Comparison of ENCODE assay signal across 17 cellular contexts in genomic region chr6:124995131-124995530, GRCh38. TPM values are rescaled to one million over a fixed set of nuclear protein-coding genes. Genes with fewer than 3 reads are reported as not detected.
"Had no signal": no experiment of that assay in that cellular context is flagged by ENCODE, and none has a peak within 500 bp of the region (broad histone marks: within the 10 kb centered on the region; RNA-seq: fewer than 3 reads in every experiment).

No MANE protein-coding gene starts in this region.

- H3K4me3 ChIP-seq: coronary artery, lower lobe of right lung, suprapubic skin had no signal

- H3K27ac ChIP-seq: coronary artery, lower lobe of right lung, suprapubic skin had no signal

- FAIRE-seq: TTC549 had no signal

- DNase-seq: activated B cell treated with CpG ODN at 0.5 μM for 24 hours; activated CD4-positive, alpha-beta T cell treated with anti-CD3 and anti-CD28 coated beads, Interleukin-2, amount 10 ng/mL, durations not matched to agents 24 days and 14 days; activated naive CD4-positive, alpha-beta T cell treated with anti-CD3 and anti-CD28 coated beads for 36 hours; caudate nucleus; effector memory CD4-positive, alpha-beta T cell; hypothalamus; left cardiac atrium; lower lobe of right lung; naive thymus-derived CD4-positive, alpha-beta T cell; stimulated activated CD4-positive, alpha-beta T cell treated with anti-CD3 and anti-CD28 coated beads, Interleukin-4, amount 100 ng/mL, for 1 hour; stimulated activated CD8-positive, alpha-beta memory T cell treated with anti-CD3 and anti-CD28 coated beads, Interleukin-4, amount 100 ng/mL, for 48 hours; stimulated activated naive CD8-positive, alpha-beta T cell treated with anti-CD3 and anti-CD28 coated beads, Interleukin-15, Interleukin-2, amounts not matched to agents 100 U/mL and 50 U/mL, for 24 hours; T-helper 2 cell had no signal

- H3K36me3 ChIP-seq: lower lobe of right lung, suprapubic skin had no signal

- H3K27me3 ChIP-seq: suprapubic skin had no signal

- ATAC-seq: left cardiac atrium; naive thymus-derived CD4-positive, alpha-beta T cell; sciatic nerve; stimulated activated naive CD8-positive, alpha-beta T cell treated with anti-CD3 and anti-CD28 coated beads, Interleukin-15, Interleukin-2, amounts not matched to agents 100 U/mL and 50 U/mL, for 24 hours had no signal

- H3K9me3 ChIP-seq: lower lobe of right lung, suprapubic skin had no signal

RNA-seq across cellular contexts. Expression of gene RNF217, which starts 32.9 kb away (rescaled TPM):
- total RNA-seq: activated B cell treated with CpG ODN at 0.5 μM for 24 hours had no signal
